In the genomic region with DNA sequence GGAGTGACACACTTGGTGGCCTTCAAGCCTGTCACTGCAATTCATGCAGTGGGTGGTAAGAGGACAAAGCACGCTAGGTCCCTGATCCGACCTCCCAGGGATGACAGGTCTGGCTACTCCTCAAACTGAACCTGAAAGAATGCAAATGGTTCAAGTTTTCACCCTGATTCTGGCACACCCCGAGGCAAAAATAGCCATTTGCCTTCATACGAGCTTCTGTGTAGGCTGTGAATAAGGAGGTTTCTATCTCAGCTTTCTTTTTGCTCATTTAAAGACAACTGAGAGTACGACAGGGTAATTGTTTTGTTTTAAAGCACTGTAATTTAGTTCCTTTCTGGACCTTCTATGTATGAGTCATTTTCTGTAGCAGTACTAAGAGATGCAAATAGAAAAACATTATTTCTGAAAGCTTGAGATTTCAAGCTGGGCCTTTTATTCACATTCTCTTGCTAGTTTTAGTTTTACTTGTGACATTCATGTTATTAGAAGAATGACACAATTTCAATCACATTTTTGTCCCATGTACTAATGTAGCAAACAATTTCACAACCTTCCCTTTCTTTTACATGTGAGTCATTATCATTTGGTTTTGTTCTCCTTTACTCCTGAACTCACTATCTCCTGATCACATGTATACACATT, we compare ENCODE assay signal across 8 cellular contexts. TPM values are rescaled to one million over a fixed set of nuclear protein-coding genes. Genes with fewer than 3 reads are reported as not detected.
DNase-seq lines count a peak whose midpoint lies in the region; ATAC-seq and TF ChIP-seq lines count a peak whose summit lies in the region.

No MANE protein-coding gene starts in this region.

- H3K27ac ChIP-seq in SK-N-SH (ENCODE audit: low read depth in 2 of 2, low read length in 1 of 2) (peak overlapping the region in 1 of 2 experiments; percentile 11; a peak in 1 of 4 replicates), neural progenitor cell (no peak overlapping the region)

- DNase-seq in activated CD8-positive, alpha-beta T cell treated with anti-CD3 and anti-CD28 coated beads for 36 hours: no peak
- DNase-seq in activated CD8-positive, alpha-beta T cell treated with anti-CD3 and anti-CD28 coated beads, Interleukin-2, amount 10 ng/mL, durations not matched to agents 7 days and 5 days: no peak
- DNase-seq in SK-N-SH: no peak
- DNase-seq in renal cortical epithelial cell (ENCODE audit: low read depth): peak; percentile 78
- DNase-seq in neural progenitor cell (ENCODE audit: low spot score): no peak
- DNase-seq in amygdala (lab: John Stamatoyannopoulos, UW): no peak
- no peak for DNase-seq in activated gamma-delta T cell (lab: John Stamatoyannopoulos, UW)

- TF ChIP-seq EP300 in SK-N-SH (IDR thresholded peaks at IDR 0.05; ENCODE audit: borderline replicate concordance in 1 of 2, low read depth in 1 of 2, low read length in 1 of 2): no peak

- WGBS in SK-N-SH (ENCODE audit: low lambda C conversion rate): 62% methylated on average over 5 of the region's 5 CpGs

- H3K4me2 ChIP-seq in SK-N-SH (peak overlapping the region; percentile 58), neural progenitor cell (no peak overlapping the region)

- no peaks in the 10 kb centered on the region for H3K9me3 Mint-ChIP-seq in activated CD8-positive, alpha-beta T cell treated with anti-CD3 and anti-CD28 coated beads for 36 hours
- no peaks in the 10 kb centered on the region for H3K9me3 Mint-ChIP-seq in activated CD8-positive, alpha-beta T cell treated with anti-CD3 and anti-CD28 coated beads, Interleukin-2, amount 10 ng/mL, durations not matched to agents 7 days and 5 days (ENCODE audit: insufficient read depth)
- peaks cover 6% of the 10 kb centered on the region for H3K9me3 Mint-ChIP-seq in neural progenitor cell

- peak overlapping the region; percentile 76 for H3K27ac Mint-ChIP-seq in activated CD8-positive, alpha-beta T cell treated with anti-CD3 and anti-CD28 coated beads for 36 hours
- no peak overlapping the region for H3K27ac Mint-ChIP-seq in activated CD8-positive, alpha-beta T cell treated with anti-CD3 and anti-CD28 coated beads, Interleukin-2, amount 10 ng/mL, durations not matched to agents 7 days and 5 days
- H3K27ac Mint-ChIP-seq in neural progenitor cell: no peak overlapping the region

- no peak overlapping the region for H3K4me3 Mint-ChIP-seq in activated CD8-positive, alpha-beta T cell treated with anti-CD3 and anti-CD28 coated beads for 36 hours
- no peak overlapping the region for H3K4me3 Mint-ChIP-seq in activated CD8-positive, alpha-beta T cell treated with anti-CD3 and anti-CD28 coated beads, Interleukin-2, amount 10 ng/mL, durations not matched to agents 7 days and 5 days
- H3K4me3 Mint-ChIP-seq in neural progenitor cell: no peak overlapping the region

- H3K9me3 ChIP-seq in SK-N-SH (no peaks in the 10 kb centered on the region), neural progenitor cell (ENCODE audit: low read depth) (no peaks in the 10 kb centered on the region)

- H3K79me2 ChIP-seq in SK-N-SH (ENCODE audit: insufficient read depth): no peaks in the 10 kb centered on the region
- no peaks in the 10 kb centered on the region for H3K79me2 ChIP-seq in neural progenitor cell (ENCODE audit: low read depth)

- peak; percentile 86 for ATAC-seq in activated CD8-positive, alpha-beta T cell treated with anti-CD3 and anti-CD28 coated beads for 36 hours
- ATAC-seq in activated CD8-positive, alpha-beta T cell treated with anti-CD3 and anti-CD28 coated beads, Interleukin-2, amount 10 ng/mL, durations not matched to agents 7 days and 5 days: no peak
- peak; percentile 86 for ATAC-seq in HG02852 (IDR thresholded peaks at IDR 0.05; ENCODE audit: unreplicated experiment)

- H3K36me3 Mint-ChIP-seq in activated CD8-positive, alpha-beta T cell treated with anti-CD3 and anti-CD28 coated beads for 36 hours (ENCODE audit: low read depth): no peaks in the 10 kb centered on the region
- H3K36me3 Mint-ChIP-seq in activated CD8-positive, alpha-beta T cell treated with anti-CD3 and anti-CD28 coated beads, Interleukin-2, amount 10 ng/mL, durations not matched to agents 7 days and 5 days (ENCODE audit: low read depth): no peaks in the 10 kb centered on the region
- H3K36me3 Mint-ChIP-seq in neural progenitor cell: no peaks in the 10 kb centered on the region

- peak overlapping the region; percentile 15; the same call in 1 of the 2 replicates for H2AFZ ChIP-seq in SK-N-SH (ENCODE audit: low read depth)
- H2AFZ ChIP-seq in neural progenitor cell (replicated peaks): no peak overlapping the region

- no peak for TF ChIP-seq RAD21 in SK-N-SH (IDR thresholded peaks at IDR 0.05; ENCODE audit: low read length)

- peaks cover 16% of the 10 kb centered on the region for H3K4me1 Mint-ChIP-seq in activated CD8-positive, alpha-beta T cell treated with anti-CD3 and anti-CD28 coated beads for 36 hours (ENCODE audit: low read depth)
- H3K4me1 Mint-ChIP-seq in activated CD8-positive, alpha-beta T cell treated with anti-CD3 and anti-CD28 coated beads, Interleukin-2, amount 10 ng/mL, durations not matched to agents 7 days and 5 days (ENCODE audit: low read depth): peaks cover 12% of the 10 kb centered on the region
- peaks cover 10% of the 10 kb centered on the region for H3K4me1 Mint-ChIP-seq in neural progenitor cell

- H3K4me1 ChIP-seq in SK-N-SH (ENCODE audit: control insufficient read depth in 1 of 2, insufficient read depth in 2 of 2, low read depth in 1 of 2, low read length in 1 of 2) (peaks cover 6 to 18% of the 10 kb centered on the region in 2 experiments; a peak in 3 of 4 replicates), neural progenitor cell (peaks cover 4% of the 10 kb centered on the region)

- CTCF ChIA-PET in activated CD8-positive, alpha-beta T cell treated with anti-CD3 and anti-CD28 coated beads for 36 hours (lab: Charles Lee): interaction anchor here (0.7 to 6.2 kb wide), 7 partner anchors 17 to 173 kb away, joined by 3 to 69 read pairs (median 3); no protein-coding TSS in a partner anchor
- CTCF ChIA-PET in activated CD8-positive, alpha-beta T cell treated with anti-CD3 and anti-CD28 coated beads, Interleukin-2, amount 10 ng/mL, durations not matched to agents 7 days and 5 days (lab: Charles Lee): interaction anchor here (0.7 to 3.7 kb wide), 9 partner anchors 10 to 172 kb away, joined by 3 to 35 read pairs (median 3); a partner anchor contains a TSS
- CTCF ChIA-PET in SK-N-SH (lab: Yijun Ruan, JAX): interaction anchor here (6.8 kb wide), 1 partner anchor 172 kb away, joined by 70 read pairs; no protein-coding TSS in a partner anchor

- intact Hi-C loops in activated CD8-positive, alpha-beta T cell treated with anti-CD3 and anti-CD28 coated beads for 36 hours (cut with micrococcal nuclease): no loop called here

- POLR2A ChIA-PET in activated CD8-positive, alpha-beta T cell treated with anti-CD3 and anti-CD28 coated beads for 36 hours (lab: Charles Lee): interaction anchor here (1.1 kb wide), 1 partner anchor 24 kb away, joined by 4 read pairs; no protein-coding TSS in a partner anchor
- POLR2A ChIA-PET in activated CD8-positive, alpha-beta T cell treated with anti-CD3 and anti-CD28 coated beads, Interleukin-2, amount 10 ng/mL, durations not matched to agents 7 days and 5 days (lab: Charles Lee): no interaction called here
- POLR2A ChIA-PET in SK-N-SH (lab: Yijun Ruan, JAX): no interaction called here

- peaks cover 7% of the 10 kb centered on the region for H3K27me3 Mint-ChIP-seq in activated CD8-positive, alpha-beta T cell treated with anti-CD3 and anti-CD28 coated beads for 36 hours
- no peaks in the 10 kb centered on the region for H3K27me3 Mint-ChIP-seq in activated CD8-positive, alpha-beta T cell treated with anti-CD3 and anti-CD28 coated beads, Interleukin-2, amount 10 ng/mL, durations not matched to agents 7 days and 5 days (ENCODE audit: low read depth)
- H3K27me3 Mint-ChIP-seq in neural progenitor cell (ENCODE audit: insufficient read depth, low read depth): peaks cover 4% of the 10 kb centered on the region

- H3K36me3 ChIP-seq in SK-N-SH (replicated peaks in 1 of 2; ENCODE audit: control insufficient read depth in 1 of 2, insufficient read depth in 2 of 2, low read length in 1 of 2): no peaks in the 10 kb centered on the region
- no peaks in the 10 kb centered on the region for H3K36me3 ChIP-seq in neural progenitor cell

- H3K27me3 ChIP-seq in SK-N-SH (ENCODE audit: insufficient read depth) (no peaks in the 10 kb centered on the region), neural progenitor cell (no peaks in the 10 kb centered on the region)

- H3K4me3 ChIP-seq in SK-N-SH (ENCODE audit: low read depth in 2 of 2, low read length in 1 of 2): no peak overlapping the region
- no peak overlapping the region for H3K4me3 ChIP-seq in neural progenitor cell

- TF ChIP-seq CTCF in activated CD8-positive, alpha-beta T cell treated with anti-CD3 and anti-CD28 coated beads for 36 hours (IDR thresholded peaks at IDR 0.05): no peak
- no peak for TF ChIP-seq CTCF in SK-N-SH (IDR thresholded peaks at IDR 0.05)
- no peak for TF ChIP-seq CTCF in neural progenitor cell (IDR thresholded peaks at IDR 0.05)

- no peaks in the 10 kb centered on the region for H3K9me2 ChIP-seq in SK-N-SH

- no peak overlapping the region for H3K9ac ChIP-seq in SK-N-SH
- H3K9ac ChIP-seq in neural progenitor cell: no peak overlapping the region

- H4K20me1 ChIP-seq in SK-N-SH (ENCODE audit: insufficient read depth) (no peaks in the 10 kb centered on the region), neural progenitor cell (ENCODE audit: low read depth) (no peaks in the 10 kb centered on the region)

- H3F3A ChIP-seq in SK-N-SH (replicated peaks; ENCODE audit: insufficient read depth) (peaks cover 3% of the 10 kb centered on the region), neural progenitor cell (ENCODE audit: low read depth) (peaks cover 3% of the 10 kb centered on the region)

TF ChIP-seq in SK-N-SH, 30 proteins besides CTCF, POLR2A, EP300 and RAD21:
- TF ChIP-seq FOSL2 (IDR thresholded peaks at IDR 0.05; ENCODE audit: borderline replicate concordance, low read depth) (peak; percentile 20; the same call in 1 of the 2 replicates), CHD2 (IDR thresholded peaks at IDR 0.05; ENCODE audit: low read length, partially characterized antibody) (no peak)

RNA-seq across cellular contexts. Expression of a gene that starts 56.6 kb away (rescaled TPM):
- 10 to 100 TPM; 16.9 to 17.2 TPM for total RNA-seq in activated CD8-positive, alpha-beta T cell treated with anti-CD3 and anti-CD28 coated beads for 36 hours
- total RNA-seq in activated CD8-positive, alpha-beta T cell treated with anti-CD3 and anti-CD28 coated beads, Interleukin-2, amount 10 ng/mL, durations not matched to agents 7 days and 5 days: 10 to 100 TPM; 10.0 to 10.5 TPM
- polyA plus RNA-seq in SK-N-SH (2012; rRNA removed): 3.7 and 4.0 TPM in 2 replicates
- 5.6 and 6.7 TPM in 2 replicates for polyA plus RNA-seq in SK-N-SH (2012; cell fraction: cytosol; rRNA removed)
- 1.1 and 1.7 TPM in 2 replicates for polyA plus RNA-seq in SK-N-SH (2012; cell fraction: nucleus; rRNA removed)
- total RNA-seq in renal cortical epithelial cell (13.6 and 17.5 TPM in 2 replicates), neural progenitor cell (ENCODE audit: low replicate concordance) (11.3 and 13.0 TPM in 2 replicates)
